ENCODE assay signal across 9 cellular contexts in genomic region chr4:119626420-119626819, GRCh38. TPM values are rescaled to one million over a fixed set of nuclear protein-coding genes. Genes with fewer than 3 reads are reported as not detected.
DNase-seq lines count a peak whose midpoint lies in the region; ATAC-seq, FAIRE-seq and TF ChIP-seq lines count a peak whose summit lies in the region.
"Had no signal": no experiment of that assay in that cellular context is flagged by ENCODE, and none has a peak within 500 bp of the region (broad histone marks: within the 10 kb centered on the region; RNA-seq: fewer than 3 reads in every experiment).

No MANE protein-coding gene starts in this region.

- BruUV-seq in K562 (replicated peaks; lab: Mats Ljungman, UMichigan) (no TSS peak), HepG2 (replicated peaks; lab: Mats Ljungman, UMichigan) (no TSS peak)

- TF ChIP-seq CTCF in K562 (IDR thresholded peaks at IDR 0.05 in 2 of 3, conservative IDR thresholded peaks at IDR 0.05 in 1 of 3; ENCODE audit: insufficient read depth in 2 of 3, low read depth in 1 of 3, low read length in 3 of 3) = no peak
- TF ChIP-seq CTCF in HepG2 (CRISPR knock-in tag; IDR thresholded peaks at IDR 0.05) = no peak
- no peak for TF ChIP-seq CTCF in suprapubic skin (IDR thresholded peaks at IDR 0.05)

- peak overlapping the region; percentile 57; the same call in 1 of the 2 replicates for H3K4me3 ChIP-seq in K562
- peak overlapping the region in 1 of 3 experiments; percentile 27; a peak in 2 of 6 replicates for H3K4me3 ChIP-seq in HepG2 (replicated peaks in 1 of 3; ENCODE audit: insufficient read depth in 1 of 3, low read depth in 2 of 3, low read length in 3 of 3)
- peak overlapping the region; percentile 75 for H3K4me3 ChIP-seq in suprapubic skin

- ATAC-seq in activated CD4-positive, alpha-beta T cell treated with anti-CD3 and anti-CD28 coated beads for 36 hours = no peak
- ATAC-seq in K562 (no peak), HepG2 (no peak), GM21717 (IDR thresholded peaks at IDR 0.05; ENCODE audit: unreplicated experiment) (no peak)

- in situ Hi-C loops in K562 (cut with MboI) = loop anchor here (10.0 kb wide), 1 partner anchor 428 kb away; no protein-coding TSS in a partner anchor
- in situ Hi-C loops in HepG2 (cut with HindIII; ENCODE audit: extremely low pct_ligation_motif_present, low pct_unique_long_range_greater_than_20kb) = loop anchor here (10.0 to 25.0 kb wide), 3 partner anchors 312 to 639 kb away; no protein-coding TSS in a partner anchor

- intact Hi-C loops in activated CD4-positive, alpha-beta T cell treated with anti-CD3 and anti-CD28 coated beads for 36 hours (cut with DNase I, micrococcal nuclease) = loop anchor here (2.0 to 10.0 kb wide), 4 partner anchors 68 to 1448 kb away; partner anchors contain the start of gene NDNF (in 1 of the 2)
- intact Hi-C loops in K562 (cut with micrococcal nuclease) (loop anchor here (2.0 kb wide), 1 partner anchor 312 kb away; no protein-coding TSS in a partner anchor), HepG2 (cut with micrococcal nuclease; ENCODE audit: unreplicated experiment) (loop anchor here (10.0 kb wide), 1 partner anchor 132 kb away; no protein-coding TSS in a partner anchor)

- no peak overlapping the region for H3K27ac Mint-ChIP-seq in activated CD4-positive, alpha-beta T cell treated with anti-CD3 and anti-CD28 coated beads for 36 hours

- H3K9me3 ChIP-seq in K562 (replicated peaks; ENCODE audit: control insufficient read depth, insufficient read depth, low read depth, low read length) (no peaks in the 10 kb centered on the region), HepG2 (ENCODE audit: low read length) (no peaks in the 10 kb centered on the region), suprapubic skin (no peaks in the 10 kb centered on the region)

- no peaks in the 10 kb centered on the region for H3K9me3 Mint-ChIP-seq in activated CD4-positive, alpha-beta T cell treated with anti-CD3 and anti-CD28 coated beads for 36 hours (ENCODE audit: low read depth)

- no peak for TF ChIP-seq POLR2A in K562 (conservative IDR thresholded peaks at IDR 0.05)
- TF ChIP-seq POLR2A in HepG2 (IDR thresholded peaks at IDR 0.05; ENCODE audit: insufficient read depth in 1 of 2, low read depth in 2 of 2, low read length in 2 of 2) = no peak
- no peak for TF ChIP-seq POLR2A in suprapubic skin (IDR thresholded peaks at IDR 0.05)

- no peak overlapping the region for H3K9ac ChIP-seq in K562 (ENCODE audit: insufficient read depth in 1 of 2, low read depth in 2 of 2, low read length in 2 of 2)
- H3K9ac ChIP-seq in HepG2 (ENCODE audit: insufficient read depth, low read depth, low read length) = no peak overlapping the region

- H3K4me1 Mint-ChIP-seq in activated CD4-positive, alpha-beta T cell treated with anti-CD3 and anti-CD28 coated beads for 36 hours = peaks cover 15% of the 10 kb centered on the region

- H3K27me3 ChIP-seq in K562 (ENCODE audit: control insufficient read depth in 2 of 2, insufficient read depth in 2 of 2, low read length in 2 of 2) (peaks cover 4 to 12% of the 10 kb centered on the region in 2 experiments; a peak in 3 of 5 replicates), HepG2 (ENCODE audit: control insufficient read depth in 1 of 2, insufficient read depth in 2 of 2, low read length in 2 of 2) (peaks cover 4 to 21% of the 10 kb centered on the region in 2 experiments; a peak in 4 of 5 replicates), suprapubic skin (peaks cover 7% of the 10 kb centered on the region)

- H3K79me2 ChIP-seq in K562 (ENCODE audit: control insufficient read depth, insufficient read depth, low read length) = no peaks in the 10 kb centered on the region
- no peaks in the 10 kb centered on the region for H3K79me2 ChIP-seq in HepG2 (ENCODE audit: insufficient read depth, low read length)

- H3K27ac ChIP-seq in K562 (ENCODE audit: extremely low read depth, low read depth, low read length) (no peak overlapping the region), HepG2 (ENCODE audit: extremely low read length, insufficient read depth, low read length) (no peak overlapping the region), suprapubic skin (peak overlapping the region; percentile 71)
- H3K27ac ChIP-seq: C4-2B had no signal

- no peaks in the 10 kb centered on the region for H4K20me1 ChIP-seq in K562 (replicated peaks; ENCODE audit: control insufficient read depth, insufficient read depth, low read length)
- no peaks in the 10 kb centered on the region for H4K20me1 ChIP-seq in HepG2 (ENCODE audit: insufficient read depth, low read length)

- peak overlapping the region; percentile 66 for H3K4me3 Mint-ChIP-seq in activated CD4-positive, alpha-beta T cell treated with anti-CD3 and anti-CD28 coated beads for 36 hours

- peaks cover 17% of the 10 kb centered on the region for H3K27me3 Mint-ChIP-seq in activated CD4-positive, alpha-beta T cell treated with anti-CD3 and anti-CD28 coated beads for 36 hours

- POLR2A ChIA-PET in activated CD4-positive, alpha-beta T cell treated with anti-CD3 and anti-CD28 coated beads for 36 hours (lab: Charles Lee) = no interaction called here
- POLR2A ChIA-PET in K562 (lab: Yijun Ruan, JAX) (no interaction called here), HepG2 (lab: Yijun Ruan, JAX) (no interaction called here)

- CTCF ChIA-PET in activated CD4-positive, alpha-beta T cell treated with anti-CD3 and anti-CD28 coated beads for 36 hours (lab: Charles Lee) = interaction anchor here (0.5 to 2.7 kb wide), 11 partner anchors 10 to 670 kb away, joined by 3 to 18 read pairs (median 5); no protein-coding TSS in a partner anchor
- CTCF ChIA-PET in K562 (lab: Yijun Ruan, JAX; ENCODE audit: low intra/inter-chr PET ratio) (interaction anchor here (1.3 kb wide), 1 partner anchor 645 kb away, joined by 3 read pairs; no protein-coding TSS in a partner anchor), HepG2 (lab: Yijun Ruan, JAX; ENCODE audit: low intra/inter-chr PET ratio, low total read pairs) (interaction anchor here (0.7 to 2.0 kb wide), 4 partner anchors 130 to 645 kb away, joined by 3 to 6 read pairs (median 4); no protein-coding TSS in a partner anchor)

- 29% methylated on average over 11 of the region's 11 CpGs for WGBS in K562 (ENCODE audit: insufficient coverage, low coverage, missing lambda C conversion rate)
- WGBS in HepG2 (ENCODE audit: low lambda C conversion rate) = 57% methylated on average over 11 of the region's 11 CpGs
- 59% methylated on average over 11 of the region's 11 CpGs for WGBS in suprapubic skin

- FAIRE-seq in K562 (lab: Jason Lieb, UNC) (no peak), HepG2 (lab: Jason Lieb, UNC) (no peak)

- no peak for TF ChIP-seq EP300 in K562 (IDR thresholded peaks at IDR 0.05; ENCODE audit: low read length)
- no peak for TF ChIP-seq EP300 in HepG2 (IDR thresholded peaks at IDR 0.05; ENCODE audit: low read depth in 2 of 2, low read length in 2 of 2)
- no peak for TF ChIP-seq EP300 in HepG2 (CRISPR knock-in tag; IDR thresholded peaks at IDR 0.05; ENCODE audit: borderline replicate concordance)
- no peak for TF ChIP-seq EP300 in suprapubic skin (IDR thresholded peaks at IDR 0.05)

- peak overlapping the region; percentile 91 for H2AFZ ChIP-seq in K562 (ENCODE audit: low read depth, low read length)
- no peak overlapping the region for H2AFZ ChIP-seq in HepG2 (ENCODE audit: low read length)

- no peak for DNase-seq in activated CD4-positive, alpha-beta T cell treated with anti-CD3 and anti-CD28 coated beads for 36 hours
- no peak for DNase-seq in activated CD4-positive, alpha-beta T cell treated with anti-CD3 and anti-CD28 coated beads, Interleukin-2, amount 50 U/mL, for 4 hours
- DNase-seq in K562 (ENCODE audit: extremely low read depth in 1 of 4, low spot score in 3 of 4) (no peak), HepG2 (ENCODE audit: low spot score) (no peak), suprapubic skin (ENCODE audit: low spot score in 2 of 2) (no peak), amniotic stem cell (lab: John Stamatoyannopoulos, UW) (no peak)
- DNase-seq in stimulated activated naive CD4-positive, alpha-beta T cell (lab: John Stamatoyannopoulos, UW) = no peak

- no peaks in the 10 kb centered on the region for H3K36me3 Mint-ChIP-seq in activated CD4-positive, alpha-beta T cell treated with anti-CD3 and anti-CD28 coated beads for 36 hours (ENCODE audit: low read depth)

- no peak overlapping the region; the same call in 1 of the 2 replicates for H3K4me2 ChIP-seq in K562 (ENCODE audit: insufficient read depth, low read length)
- peak overlapping the region; percentile 97 for H3K4me2 ChIP-seq in HepG2 (ENCODE audit: low read depth, low read length)

- H3K36me3 ChIP-seq in K562 (ENCODE audit: control insufficient read depth, insufficient read depth, low read length) = no peaks in the 10 kb centered on the region
- no peaks in the 10 kb centered on the region for H3K36me3 ChIP-seq in HepG2 (replicated peaks in 1 of 2; ENCODE audit: control insufficient read depth in 1 of 2, insufficient read depth in 2 of 2, low read length in 2 of 2)
- H3K36me3 ChIP-seq in suprapubic skin = no peaks in the 10 kb centered on the region

- no peaks in the 10 kb centered on the region for H3K9me1 ChIP-seq in K562 (ENCODE audit: control insufficient read depth, insufficient read depth, low read length)

- no peak for TF ChIP-seq RAD21 in K562 (CRISPR knock-in tag; conservative IDR thresholded peaks at IDR 0.05 in 1 of 2, IDR thresholded peaks at IDR 0.05 in 1 of 2)
- TF ChIP-seq RAD21 in HepG2 (CRISPR knock-in tag; IDR thresholded peaks at IDR 0.05) = no peak

- H3K4me1 ChIP-seq in K562 (replicated peaks in 1 of 2; ENCODE audit: control insufficient read depth in 2 of 2, insufficient read depth in 2 of 2, low read length in 2 of 2) (peaks cover 0 to 23% of the 10 kb centered on the region in 2 experiments; a peak in 3 of 5 replicates), HepG2 (ENCODE audit: insufficient read depth, low read length) (peaks cover 28% of the 10 kb centered on the region), suprapubic skin (peaks cover 25% of the 10 kb centered on the region)

RNA-seq across cellular contexts. Expression of gene PDE5A, which starts 2.2 kb away (rescaled TPM):
- under 1 TPM; 0.25 to 0.47 TPM for total RNA-seq in activated CD4-positive, alpha-beta T cell treated with anti-CD3 and anti-CD28 coated beads for 36 hours
- total RNA-seq in K562 (2011; cell fraction: chromatin; rRNA removed; ENCODE audit: low replicate concordance) = 2.1 and 2.5 TPM in 2 replicates
- 0.33 and 2.1 TPM in 2 replicates for total RNA-seq in K562 (2011; cell fraction: nucleolus; rRNA removed)
- total RNA-seq in K562 (2011; cell fraction: nucleoplasm; rRNA removed) = 0.53 and 1.3 TPM in 2 replicates
- 0.41 TPM in 2 replicates for total RNA-seq in K562 (2014; rRNA removed)
- total RNA-seq in K562 (2014; rRNA removed; fragmentation: Illumina TruSeq; extraction: Trizol) = 0.25 and 0.32 TPM in 2 replicates
- 0.08 and 0.11 TPM in 2 replicates for total RNA-seq in K562 (2015; rRNA removed; fragmentation: Illumina TruSeq; extraction: Trizol)
- total RNA-seq in K562 (2021) = 0.29 and 0.49 TPM in 2 replicates
- polyA plus RNA-seq in K562 (2011; rRNA removed) = 0.36 and 0.45 TPM in 2 replicates
- polyA plus RNA-seq in K562 (2011; cell fraction: cytosol; rRNA removed) = 0.06 and 0.21 TPM in 2 replicates
- 0.28 and 0.94 TPM in 2 replicates for polyA plus RNA-seq in K562 (2011; cell fraction: nucleus; rRNA removed)
- polyA plus RNA-seq in K562 (2012) = 1.1 and 2.9 TPM in 2 replicates
- polyA plus RNA-seq in K562 (2014; fragmentation: Illumina TruSeq; extraction: Trizol) = 0.07 and 0.51 TPM in 2 replicates
- 1 to 10 TPM; 1.5 to 1.9 TPM for polyA plus RNA-seq in K562 (2014; fragmentation: Nextera tagmentation; extraction: Ambion mirVana)
- 0.08 and 0.47 TPM in 2 replicates for polyA plus RNA-seq in K562 (2014; rRNA removed)
- 0.45 and 1.3 TPM in 2 replicates for polyA minus RNA-seq in K562 (2011; rRNA and poly(A)+ RNA removed)
- 0.76 TPM in 1 of 2 replicates, not detected in the other for polyA minus RNA-seq in K562 (2011; cell fraction: cytosol; rRNA and poly(A)+ RNA removed)
- 0.44 and 0.94 TPM in 2 replicates for polyA minus RNA-seq in K562 (2011; cell fraction: nucleus; rRNA and poly(A)+ RNA removed)
- 0.44 and 0.53 TPM in 2 replicates for total RNA-seq in HepG2 (2016; rRNA removed; fragmentation: Illumina TruSeq; extraction: Trizol)
- 0.51 TPM in 1 of 2 replicates, not detected in the other for total RNA-seq in HepG2 (2016; cell fraction: cytosol; rRNA removed; fragmentation: Illumina TruSeq; extraction: Trizol; ENCODE audit: low read depth)
- total RNA-seq in HepG2 (2016; cell fraction: insoluble cytoplasmic fraction; rRNA removed; fragmentation: Illumina TruSeq; extraction: Trizol) = 0.06 and 0.61 TPM in 2 replicates
- total RNA-seq in HepG2 (2016; cell fraction: membrane; rRNA removed; fragmentation: Illumina TruSeq; extraction: Trizol) = 0.15 and 0.17 TPM in 2 replicates
- total RNA-seq in HepG2 (2016; cell fraction: nucleus; rRNA removed; fragmentation: Illumina TruSeq; extraction: Trizol) = 0.43 and 1.3 TPM in 2 replicates
- 0.20 and 0.22 TPM in 2 replicates for polyA plus RNA-seq in HepG2 (2011; rRNA removed)
- polyA plus RNA-seq in HepG2 (2011; cell fraction: cytosol; rRNA removed) = 0.03 and 0.05 TPM in 2 replicates
- 0.16 and 0.35 TPM in 2 replicates for polyA plus RNA-seq in HepG2 (2011; cell fraction: nucleus; rRNA removed)
- polyA plus RNA-seq in HepG2 (2012) = 1.8 and 2.2 TPM in 2 replicates
- polyA plus RNA-seq in HepG2 (2016; cell fraction: cytosol; fragmentation: Illumina TruSeq; extraction: Trizol; ENCODE audit: low read depth) = not detected in 2 replicates
- polyA plus RNA-seq in HepG2 (2016; cell fraction: insoluble cytoplasmic fraction; fragmentation: Illumina TruSeq; extraction: Trizol; ENCODE audit: low read depth) = 0.08 and 0.11 TPM in 2 replicates
- 0.10 TPM in 1 of 2 replicates, not detected in the other for polyA plus RNA-seq in HepG2 (2016; cell fraction: membrane; fragmentation: Illumina TruSeq; extraction: Trizol; ENCODE audit: low read depth)
- polyA plus RNA-seq in HepG2 (2016; cell fraction: nucleus; fragmentation: Illumina TruSeq; extraction: Trizol; ENCODE audit: insufficient read depth, low read depth) = 0.07 and 0.12 TPM in 2 replicates
- polyA minus RNA-seq in HepG2 (2011; rRNA and poly(A)+ RNA removed; ENCODE audit: low replicate concordance) = 0.38 and 0.82 TPM in 2 replicates
- 0.89 and 1.4 TPM in 2 replicates for polyA minus RNA-seq in HepG2 (2011; cell fraction: cytosol; rRNA and poly(A)+ RNA removed)
- polyA minus RNA-seq in HepG2 (2011; cell fraction: nucleus; rRNA and poly(A)+ RNA removed) = 0.39 and 1.4 TPM in 2 replicates
- total RNA-seq in suprapubic skin = 10 to 100 TPM in 2 of 4 donors, 1 to 10 TPM in 2; 6.4 to 20.0 (median 9.8) TPM
